11 cellular contexts compared by ENCODE assay signal in genomic region chr5:107254902-107255234, GRCh38.
DNase-seq lines count a peak whose midpoint lies in the region; ATAC-seq and TF ChIP-seq lines count a peak whose summit lies in the region.
"Had no signal": no experiment of that assay in that cellular context is flagged by ENCODE, and none has a peak within 500 bp of the region (broad histone marks: within the 10 kb centered on the region; RNA-seq: fewer than 3 reads in every experiment).

No MANE protein-coding gene starts in this region.

- no peaks in the 10 kb centered on the region for H3K36me3 ChIP-seq in endodermal cell (ENCODE audit: control insufficient read depth, insufficient read depth, low read length)
- H3K36me3 ChIP-seq: BLaER1 had no signal

- WGBS in endodermal cell (ENCODE audit: insufficient coverage in 1 of 2, insufficient read length in 1 of 2), 2 experiments: 87 to 100% methylated on average over 1 to 4 of the region's 4 CpGs

- H3K27ac Mint-ChIP-seq in nephron (peak overlapping the region; percentile 64 to 70 (median 66)), endodermal cell (no peak overlapping the region)
- H3K27ac Mint-ChIP-seq: HFFc6 had no signal

- ATAC-seq in SK-N-SH treated with all-trans-retinoic acid at 6 μM for 48 hours: no peak; the same call in 2 of the 3 replicates
- ATAC-seq: A549 had no signal

- TF ChIP-seq CTCF in LNCaP clone FGC (IDR thresholded peaks at IDR 0.05; ENCODE audit: control insufficient read depth, extremely low read depth, insufficient read depth) (no peak), nephron (IDR thresholded peaks at IDR 0.05; ENCODE audit: unreplicated experiment in 3 of 3) (no peak), endodermal cell (conservative IDR thresholded peaks at IDR 0.05) (no peak)

- H3K4me1 Mint-ChIP-seq in nephron (peaks cover 28% of the 10 kb centered on the region), endodermal cell (no peaks in the 10 kb centered on the region)

- H3K9ac ChIP-seq in endodermal cell (ENCODE audit: extremely low read depth, low read length, poor library complexity, severe bottlenecking): no peak overlapping the region
- H3K9ac ChIP-seq: BLaER1 had no signal

- H3K9me3 ChIP-seq in endodermal cell (ENCODE audit: control insufficient read depth, low read length): no peaks in the 10 kb centered on the region
- H3K9me3 ChIP-seq: A549 had no signal

- H3K4me3 Mint-ChIP-seq in nephron (no peak overlapping the region), endodermal cell (no peak overlapping the region)
- H3K4me3 Mint-ChIP-seq: HFFc6 had no signal

- peaks cover 4% of the 10 kb centered on the region for H3K27me3 Mint-ChIP-seq in nephron (ENCODE audit: low read depth)
- H3K27me3 Mint-ChIP-seq in endodermal cell (ENCODE audit: insufficient read depth): no peaks in the 10 kb centered on the region

- H3K4me1 ChIP-seq in endodermal cell (ENCODE audit: control insufficient read depth, insufficient read depth, low read length): no peaks in the 10 kb centered on the region
- H3K4me1 ChIP-seq: A549, BLaER1 had no signal

- H3K4me3 ChIP-seq in LNCaP clone FGC (ENCODE audit: low read depth, low read length): no peak overlapping the region
- no peak overlapping the region for H3K4me3 ChIP-seq in endodermal cell (ENCODE audit: low read length)
- H3K4me3 ChIP-seq: A549, BLaER1 had no signal

- no peaks in the 10 kb centered on the region for H3K36me3 Mint-ChIP-seq in nephron (ENCODE audit: low read depth)
- H3K36me3 Mint-ChIP-seq in endodermal cell (ENCODE audit: low read depth): no peaks in the 10 kb centered on the region

- DNase-seq in LNCaP clone FGC (ENCODE audit: low read depth) (peak; percentile 66), endodermal cell (no peak), ureter (ENCODE audit: low spot score) (no peak), AG20443 (ENCODE audit: low spot score) (no peak)
- DNase-seq: DMS53, HCEC 1CT, HFFc6 had no signal

- H3K27me3 ChIP-seq in endodermal cell (ENCODE audit: control insufficient read depth, insufficient read depth, low read length, poor library complexity, severe bottlenecking): no peaks in the 10 kb centered on the region
- H3K27me3 ChIP-seq: BLaER1 had no signal

- no peak overlapping the region for H3K27ac ChIP-seq in endodermal cell (ENCODE audit: low read depth, low read length)
- H3K27ac ChIP-seq: A549, BLaER1 had no signal

- H3K9me3 Mint-ChIP-seq in nephron: peaks cover 12% of the 10 kb centered on the region
- H3K9me3 Mint-ChIP-seq in endodermal cell: no peaks in the 10 kb centered on the region

TF ChIP-seq in SK-N-SH treated with all-trans-retinoic acid at 6 μM for 48 hours, 23 proteins besides CTCF, POLR2A, EP300 and RAD21 (continues in another document):
- TF ChIP-seq PATZ1 (CRISPR knock-in tag; IDR thresholded peaks at IDR 0.05; ENCODE audit: borderline replicate concordance) (no peak), TCF4 (CRISPR knock-in tag; IDR thresholded peaks at IDR 0.05; ENCODE audit: borderline replicate concordance) (peak; percentile 82), SNAI2 (CRISPR knock-in tag; IDR thresholded peaks at IDR 0.05) (no peak), RARB (CRISPR knock-in tag; IDR thresholded peaks at IDR 0.05) (no peak), TSHZ2 (CRISPR knock-in tag; IDR thresholded peaks at IDR 0.05) (peak; percentile 91; the same call in 1 of the 2 replicates), POU6F1 (CRISPR knock-in tag; IDR thresholded peaks at IDR 0.05; ENCODE audit: borderline replicate concordance, low read depth) (no peak), ZNF70 (CRISPR knock-in tag; IDR thresholded peaks at IDR 0.05) (no peak), GLIS3 (CRISPR knock-in tag; IDR thresholded peaks at IDR 0.05) (peak; percentile 60; the same call in 1 of the 2 replicates), BACH2 (CRISPR knock-in tag; IDR thresholded peaks at IDR 0.05; ENCODE audit: borderline replicate concordance) (no peak), ZNF8 (CRISPR knock-in tag; IDR thresholded peaks at IDR 0.05) (no peak), TOX (CRISPR knock-in tag; IDR thresholded peaks at IDR 0.05; ENCODE audit: borderline replicate concordance) (no peak), ZFP30 (CRISPR knock-in tag; IDR thresholded peaks at IDR 0.05) (no peak), ARNTL (CRISPR knock-in tag; IDR thresholded peaks at IDR 0.05; ENCODE audit: borderline replicate concordance, low read depth) (no peak), ZFP3 (CRISPR knock-in tag; IDR thresholded peaks at IDR 0.05) (0 out of 2 replicates have a peak, but pooled peaks have one; percentile 21), CSRNP3 (CRISPR knock-in tag; IDR thresholded peaks at IDR 0.05) (no peak), OSR1 (CRISPR knock-in tag; IDR thresholded peaks at IDR 0.05) (no peak), ISL1 (CRISPR knock-in tag; IDR thresholded peaks at IDR 0.05) (peak; percentile 81), CREB5 (CRISPR knock-in tag; IDR thresholded peaks at IDR 0.05; ENCODE audit: low read depth) (no peak)
